11 cellular contexts compared by ENCODE assay signal in genomic region chr21:19607983-19608668, GRCh38.
DNase-seq lines count a peak whose midpoint lies in the region; TF ChIP-seq lines count a peak whose summit lies in the region.
"Had no signal": no experiment of that assay in that cellular context is flagged by ENCODE, and none has a peak within 500 bp of the region (broad histone marks: within the 10 kb centered on the region; RNA-seq: fewer than 3 reads in every experiment).

No MANE protein-coding gene starts in this region.

- H3K4me3 Mint-ChIP-seq in chondrocyte (ENCODE audit: unreplicated experiment) = no peak overlapping the region
- H3K4me3 Mint-ChIP-seq: mesothelial cell of epicardium had no signal

- H3K27me3 Mint-ChIP-seq in chondrocyte (ENCODE audit: low read depth) = no peaks in the 10 kb centered on the region

- H3K4me1 Mint-ChIP-seq in chondrocyte (ENCODE audit: low read depth) = no peaks in the 10 kb centered on the region

- no peak overlapping the region for H3K27ac Mint-ChIP-seq in chondrocyte (ENCODE audit: unreplicated experiment)
- H3K27ac Mint-ChIP-seq: mesothelial cell of epicardium had no signal

- no peaks in the 10 kb centered on the region for H3K36me3 Mint-ChIP-seq in chondrocyte (ENCODE audit: low read depth)
- H3K36me3 Mint-ChIP-seq: mesothelial cell of epicardium had no signal

- peak; percentile 76 for DNase-seq in NCI-H446 treated with DMSO at 0.1 percent for 48 hours (lab: John Stamatoyannopoulos, UW)
- no peak for DNase-seq in chondrocyte (ENCODE audit: low spot score)
- peak; percentile 7 for DNase-seq in pons (ENCODE audit: low spot score)
- DNase-seq in amniotic stem cell (lab: John Stamatoyannopoulos, UW) = no peak
- DNase-seq in NK-92 treated with Interleukin-12 subunit alpha and Interleukin-12 subunit beta, amount 100 ng/mL, for 24 hours (lab: John Stamatoyannopoulos, UW) = no peak
- no peak for DNase-seq in activated CD4-positive, alpha-beta T cell treated with anti-CD3 and anti-CD28 coated beads, Interleukin-2, amount 50 U/mL, for 1 hour
- DNase-seq: NCI-H510A; ovary; stimulated activated CD4-positive, alpha-beta T cell treated with anti-CD3 and anti-CD28 coated beads, Interleukin-15, amount 100 ng/mL, for 24 hours had no signal

- peak; percentile 6; the same call in 1 of the 2 replicates for TF ChIP-seq RAD21 in Ishikawa (IDR thresholded peaks at IDR 0.05; ENCODE audit: low read depth)

- TF ChIP-seq CTCF in chondrocyte (IDR thresholded peaks at IDR 0.05) = peak; percentile 39

- H3K9me3 Mint-ChIP-seq in chondrocyte (ENCODE audit: low read depth) = no peaks in the 10 kb centered on the region
- H3K9me3 Mint-ChIP-seq: mesothelial cell of epicardium had no signal

- TF ChIP-seq EP300 in Ishikawa (IDR thresholded peaks at IDR 0.05; ENCODE audit: borderline replicate concordance) = no peak

TF ChIP-seq in Ishikawa, 13 proteins besides CTCF, POLR2A, EP300 and RAD21:
- TF ChIP-seq TAF1 (IDR thresholded peaks at IDR 0.05; ENCODE audit: low read depth) = no peak
- TF ChIP-seq, protein P1, sequence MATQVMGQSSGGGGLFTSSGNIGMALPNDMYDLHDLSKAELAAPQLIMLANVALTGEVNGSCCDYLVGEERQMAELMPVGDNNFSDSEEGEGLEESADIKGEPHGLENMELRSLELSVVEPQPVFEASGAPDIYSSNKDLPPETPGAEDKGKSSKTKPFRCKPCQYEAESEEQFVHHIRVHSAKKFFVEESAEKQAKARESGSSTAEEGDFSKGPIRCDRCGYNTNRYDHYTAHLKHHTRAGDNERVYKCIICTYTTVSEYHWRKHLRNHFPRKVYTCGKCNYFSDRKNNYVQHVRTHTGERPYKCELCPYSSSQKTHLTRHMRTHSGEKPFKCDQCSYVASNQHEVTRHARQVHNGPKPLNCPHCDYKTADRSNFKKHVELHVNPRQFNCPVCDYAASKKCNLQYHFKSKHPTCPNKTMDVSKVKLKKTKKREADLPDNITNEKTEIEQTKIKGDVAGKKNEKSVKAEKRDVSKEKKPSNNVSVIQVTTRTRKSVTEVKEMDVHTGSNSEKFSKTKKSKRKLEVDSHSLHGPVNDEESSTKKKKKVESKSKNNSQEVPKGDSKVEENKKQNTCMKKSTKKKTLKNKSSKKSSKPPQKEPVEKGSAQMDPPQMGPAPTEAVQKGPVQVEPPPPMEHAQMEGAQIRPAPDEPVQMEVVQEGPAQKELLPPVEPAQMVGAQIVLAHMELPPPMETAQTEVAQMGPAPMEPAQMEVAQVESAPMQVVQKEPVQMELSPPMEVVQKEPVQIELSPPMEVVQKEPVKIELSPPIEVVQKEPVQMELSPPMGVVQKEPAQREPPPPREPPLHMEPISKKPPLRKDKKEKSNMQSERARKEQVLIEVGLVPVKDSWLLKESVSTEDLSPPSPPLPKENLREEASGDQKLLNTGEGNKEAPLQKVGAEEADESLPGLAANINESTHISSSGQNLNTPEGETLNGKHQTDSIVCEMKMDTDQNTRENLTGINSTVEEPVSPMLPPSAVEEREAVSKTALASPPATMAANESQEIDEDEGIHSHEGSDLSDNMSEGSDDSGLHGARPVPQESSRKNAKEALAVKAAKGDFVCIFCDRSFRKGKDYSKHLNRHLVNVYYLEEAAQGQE (IDR thresholded peaks at IDR 0.05; ENCODE audit: low read depth) = no peak
- TF ChIP-seq TCF12 (IDR thresholded peaks at IDR 0.05; ENCODE audit: low read depth) = no peak

Comparison
In these comparisons a context has a peak if more than half of its experiments do, and no peak if none do; other contexts are left out.
1. DNase-seq: peak in NCI-H446 treated with DMSO at 0.1 percent for 48 hours (single experiment) and pons (single experiment); none in chondrocyte (single experiment), amniotic stem cell (single experiment), NK-92 treated with Interleukin-12 subunit alpha and Interleukin-12 subunit beta, amount 100 ng/mL, for 24 hours (single experiment) and activated CD4-positive, alpha-beta T cell treated with anti-CD3 and anti-CD28 coated beads, Interleukin-2, amount 50 U/mL, for 1 hour (single experiment).